18 cellular contexts compared by ENCODE assay signal in genomic region chr3:102174832-102175374, GRCh38.
DNase-seq lines count a peak whose midpoint lies in the region; ATAC-seq, FAIRE-seq and TF ChIP-seq lines count a peak whose summit lies in the region.
"Had no signal": no experiment of that assay in that cellular context is flagged by ENCODE, and none has a peak within 500 bp of the region (broad histone marks: within the 10 kb centered on the region; RNA-seq: fewer than 3 reads in every experiment).

No MANE protein-coding gene starts in this region.

- ATAC-seq in HepG2 (no peak), gastroesophageal sphincter (no peak), GM19397 (IDR thresholded peaks at IDR 0.05; ENCODE audit: unreplicated experiment) (no peak)

- POLR2A ChIA-PET in HepG2 (lab: Yijun Ruan, JAX): no interaction called here

- H3K9me3 ChIP-seq in liver (ENCODE audit: control insufficient read depth in 4 of 4, low read length in 3 of 4) (no peaks in the 10 kb centered on the region), HepG2 (ENCODE audit: low read length) (no peaks in the 10 kb centered on the region), ascending aorta (no peaks in the 10 kb centered on the region), gastroesophageal sphincter (no peaks in the 10 kb centered on the region), uterus (no peaks in the 10 kb centered on the region), ovary (no peaks in the 10 kb centered on the region), testis (no peaks in the 10 kb centered on the region)
- H3K9me3 ChIP-seq: tibial nerve had no signal

- in situ Hi-C loops in HepG2 (cut with HindIII; ENCODE audit: extremely low pct_ligation_motif_present, low pct_unique_long_range_greater_than_20kb): no loop called here

- H2AFZ ChIP-seq in HepG2 (ENCODE audit: low read length): no peak overlapping the region

- TF ChIP-seq EP300 in HepG2 (IDR thresholded peaks at IDR 0.05; ENCODE audit: low read depth in 2 of 2, low read length in 2 of 2) (no peak), HepG2 (CRISPR knock-in tag; IDR thresholded peaks at IDR 0.05; ENCODE audit: borderline replicate concordance) (no peak), gastroesophageal sphincter (IDR thresholded peaks at IDR 0.05) (no peak), ovary (IDR thresholded peaks at IDR 0.05) (no peak)

- no peaks in the 10 kb centered on the region for H3K79me2 ChIP-seq in HepG2 (ENCODE audit: insufficient read depth, low read length)

- 75% methylated on average over 1 of the region's 1 CpG for WGBS in liver
- 0% methylated on average over 1 of the region's 1 CpG for WGBS in HepG2 (ENCODE audit: low lambda C conversion rate)
- 25 to 33% methylated on average over 1 of the region's 1 CpG for WGBS in gastroesophageal sphincter (ENCODE audit: low coverage in 1 of 2), 2 donors
- 58 to 75% (median 72%) methylated on average over 1 of the region's 1 CpG for WGBS in ovary, 3 donors
- WGBS in testis, 2 donors: 76 to 77% methylated on average over 1 of the region's 1 CpG

- no peak for DNase-seq in HepG2 (ENCODE audit: low spot score)
- DNase-seq in ascending aorta (ENCODE audit: low spot score in 2 of 2): no peak
- no peak for DNase-seq in uterus
- DNase-seq in ovary: no peak
- no peak for DNase-seq in testis
- DNase-seq: activated CD4-positive, CD25-positive, alpha-beta regulatory T cell; DMS79; effector memory CD4-positive, alpha-beta T cell; H7; NCI-H2107; NCI-H69; retina; T-helper 9 cell had no signal

- H3K4me2 ChIP-seq in HepG2 (ENCODE audit: low read depth, low read length): no peak overlapping the region

- H3K27ac ChIP-seq in liver (ENCODE audit: low read depth in 1 of 2, low read length in 2 of 2) (no peak overlapping the region), HepG2 (ENCODE audit: extremely low read length, insufficient read depth, low read length) (no peak overlapping the region), ascending aorta (peak overlapping the region; percentile 32 to 58), gastroesophageal sphincter (peak overlapping the region; percentile 36 to 73 (median 39)), uterus (peak overlapping the region; percentile 65 to 72), ovary (no peak overlapping the region), testis (no peak overlapping the region)
- H3K27ac ChIP-seq: cardiac muscle cell, tibial nerve had no signal

- H3K27me3 ChIP-seq in liver (ENCODE audit: control insufficient read depth in 4 of 4, insufficient read depth in 4 of 4, low read length in 3 of 4): no peaks in the 10 kb centered on the region
- no peaks in the 10 kb centered on the region for H3K27me3 ChIP-seq in HepG2 (ENCODE audit: control insufficient read depth in 1 of 2, insufficient read depth in 2 of 2, low read length in 2 of 2)
- no peaks in the 10 kb centered on the region for H3K27me3 ChIP-seq in ascending aorta
- H3K27me3 ChIP-seq in gastroesophageal sphincter: no peaks in the 10 kb centered on the region
- H3K27me3 ChIP-seq in uterus: no peaks in the 10 kb centered on the region
- no peaks in the 10 kb centered on the region for H3K27me3 ChIP-seq in ovary
- no peaks in the 10 kb centered on the region for H3K27me3 ChIP-seq in testis
- H3K27me3 ChIP-seq: cardiac muscle cell, tibial nerve had no signal

- H3K4me1 ChIP-seq in liver (ENCODE audit: control insufficient read depth in 4 of 4, insufficient read depth in 4 of 4, low read length in 3 of 4) (peaks cover 0 to 3% (median 1%) of the 10 kb centered on the region in 4 donors), HepG2 (ENCODE audit: insufficient read depth, low read length) (no peaks in the 10 kb centered on the region), ascending aorta (peaks cover 2 to 25% of the 10 kb centered on the region in 2 donors), gastroesophageal sphincter (peaks cover 0 to 41% (median 17%) of the 10 kb centered on the region in 3 donors), uterus (peaks cover 0 to 6% of the 10 kb centered on the region in 2 donors), ovary (ENCODE audit: insufficient read depth) (no peaks in the 10 kb centered on the region), testis (no peaks in the 10 kb centered on the region)

- intact Hi-C loops in HepG2 (cut with micrococcal nuclease; ENCODE audit: unreplicated experiment) (no loop called here), ascending aorta (cut with DNase I) (no loop called here), uterus (cut with DNase I; ENCODE audit: low total_unique reads) (no loop called here), ovary (cut with DNase I) (no loop called here), testis (cut with DNase I; ENCODE audit: low total_unique reads) (no loop called here)

- CTCF ChIA-PET in HepG2 (lab: Yijun Ruan, JAX; ENCODE audit: low intra/inter-chr PET ratio, low total read pairs): no interaction called here

- no peak for TF ChIP-seq POLR2A in HepG2 (IDR thresholded peaks at IDR 0.05; ENCODE audit: insufficient read depth in 1 of 2, low read depth in 2 of 2, low read length in 2 of 2)
- no peak for TF ChIP-seq POLR2A in gastroesophageal sphincter (IDR thresholded peaks at IDR 0.05)
- TF ChIP-seq POLR2A in uterus (IDR thresholded peaks at IDR 0.05): no peak
- no peak for TF ChIP-seq POLR2A in ovary (IDR thresholded peaks at IDR 0.05)
- TF ChIP-seq POLR2A in testis (IDR thresholded peaks at IDR 0.05): no peak

- H4K20me1 ChIP-seq in HepG2 (ENCODE audit: insufficient read depth, low read length): no peaks in the 10 kb centered on the region

- no peak for FAIRE-seq in HepG2 (lab: Jason Lieb, UNC)

- H3K9ac ChIP-seq in liver (ENCODE audit: low read depth in 1 of 2, low read length in 2 of 2) (no peak overlapping the region), HepG2 (ENCODE audit: insufficient read depth, low read depth, low read length) (no peak overlapping the region)

- H3K4me3 ChIP-seq in liver (ENCODE audit: low read depth in 1 of 3, low read length in 3 of 3): no peak overlapping the region
- H3K4me3 ChIP-seq in HepG2 (replicated peaks in 1 of 3; ENCODE audit: insufficient read depth in 1 of 3, low read depth in 2 of 3, low read length in 3 of 3): no peak overlapping the region
- H3K4me3 ChIP-seq in ascending aorta: no peak overlapping the region
- no peak overlapping the region for H3K4me3 ChIP-seq in gastroesophageal sphincter
- no peak overlapping the region for H3K4me3 ChIP-seq in uterus
- H3K4me3 ChIP-seq in ovary: no peak overlapping the region
- no peak overlapping the region for H3K4me3 ChIP-seq in testis
- H3K4me3 ChIP-seq: cardiac muscle cell, tibial nerve had no signal

- no peak for TF ChIP-seq RAD21 in liver (IDR thresholded peaks at IDR 0.05)
- TF ChIP-seq RAD21 in HepG2 (CRISPR knock-in tag; IDR thresholded peaks at IDR 0.05): no peak

- H3K36me3 ChIP-seq in liver (ENCODE audit: control insufficient read depth in 4 of 4, insufficient read depth in 3 of 4, low read depth in 1 of 4, low read length in 3 of 4) (no peaks in the 10 kb centered on the region), HepG2 (replicated peaks in 1 of 2; ENCODE audit: control insufficient read depth in 1 of 2, insufficient read depth in 2 of 2, low read length in 2 of 2) (no peaks in the 10 kb centered on the region), ascending aorta (no peaks in the 10 kb centered on the region), gastroesophageal sphincter (no peaks in the 10 kb centered on the region), uterus (no peaks in the 10 kb centered on the region), ovary (no peaks in the 10 kb centered on the region), testis (ENCODE audit: low read depth, missing control alignments) (no peaks in the 10 kb centered on the region)
- H3K36me3 ChIP-seq: cardiac muscle cell, tibial nerve had no signal

- TF ChIP-seq CTCF in liver (IDR thresholded peaks at IDR 0.05; ENCODE audit: low read depth, low read length, missing input control): no peak
- TF ChIP-seq CTCF in HepG2 (CRISPR knock-in tag; IDR thresholded peaks at IDR 0.05): no peak
- no peak for TF ChIP-seq CTCF in ascending aorta (IDR thresholded peaks at IDR 0.05)
- peak in 1 of 4 experiments; percentile 36 for TF ChIP-seq CTCF in gastroesophageal sphincter (IDR thresholded peaks at IDR 0.05)
- TF ChIP-seq CTCF in uterus (IDR thresholded peaks at IDR 0.05): no peak
- TF ChIP-seq CTCF in ovary (IDR thresholded peaks at IDR 0.05): no peak
- no peak for TF ChIP-seq CTCF in testis (IDR thresholded peaks at IDR 0.05)

- BruUV-seq in HepG2 (replicated peaks; lab: Mats Ljungman, UMichigan): no TSS peak

TF ChIP-seq in liver, 16 proteins besides CTCF, POLR2A, EP300 and RAD21 (continues in another document):
- no peak for TF ChIP-seq ZBTB33 (IDR thresholded peaks at IDR 0.05)

TF ChIP-seq in HepG2, 621 proteins besides CTCF, POLR2A, EP300 and RAD21 (continues in another document):
- no peak for TF ChIP-seq BRCA1 (CRISPR knock-in tag; IDR thresholded peaks at IDR 0.05)

Comparison
In these comparisons a context has a peak if more than half of its experiments do, and no peak if none do; other contexts are left out.
1. H3K27ac ChIP-seq: peak in ascending aorta (2 of 2), gastroesophageal sphincter (4 of 4) and uterus (2 of 2); none in liver (0 of 2), HepG2 (single experiment), ovary (0 of 2) and testis (0 of 2).